ENCODE assay signal across 15 cellular contexts in genomic region chr11:6248897-6249296, GRCh38. TPM values are rescaled to one million over a fixed set of nuclear protein-coding genes. Genes with fewer than 3 reads are reported as not detected.
"Had no signal": no experiment of that assay in that cellular context is flagged by ENCODE, and none has a peak within 500 bp of the region (broad histone marks: within the 10 kb centered on the region; RNA-seq: fewer than 3 reads in every experiment).

No MANE protein-coding gene starts in this region.

RNA-seq across cellular contexts. Expression of gene CNGA4, which starts 10.0 kb away (rescaled TPM):
- total RNA-seq: activated CD4-positive, alpha-beta memory T cell treated with anti-CD3 and anti-CD28 coated beads for 36 hours; activated CD4-positive, alpha-beta T cell treated with anti-CD3 and anti-CD28 coated beads, Interleukin-2, amount 10 ng/mL, durations not matched to agents 24 days and 14 days; activated CD8-positive, alpha-beta memory T cell treated with anti-CD3 and anti-CD28 coated beads for 36 hours had no signal

RNA-seq across cellular contexts. Expression of gene CCKBR, which starts 10.7 kb away (rescaled TPM):
- total RNA-seq: activated B cell treated with CpG ODN at 0.5 μM for 24 hours; activated CD4-positive, alpha-beta memory T cell treated with anti-CD3 and anti-CD28 coated beads for 36 hours; activated CD4-positive, alpha-beta memory T cell treated with anti-CD3 and anti-CD28 coated beads, Interleukin-2, amount 10 ng/mL, durations not matched to agents 7 days and 5 days; activated CD4-positive, alpha-beta T cell treated with anti-CD3 and anti-CD28 coated beads for 36 hours; activated CD4-positive, alpha-beta T cell treated with anti-CD3 and anti-CD28 coated beads, Interleukin-2, amount 10 ng/mL, durations not matched to agents 24 days and 14 days; activated CD4-positive, alpha-beta T cell treated with anti-CD3 and anti-CD28 coated beads, Interleukin-2, amount 10 ng/mL, durations not matched to agents 7 days and 5 days; activated CD8-positive, alpha-beta memory T cell treated with anti-CD3 and anti-CD28 coated beads for 36 hours; activated CD8-positive, alpha-beta memory T cell treated with anti-CD3 and anti-CD28 coated beads, Interleukin-2, amount 10 ng/mL, durations not matched to agents 7 days and 5 days; activated CD8-positive, alpha-beta T cell treated with anti-CD3 and anti-CD28 coated beads for 36 hours; activated CD8-positive, alpha-beta T cell treated with anti-CD3 and anti-CD28 coated beads, Interleukin-2, amount 10 ng/mL, durations not matched to agents 7 days and 5 days; T-cell; T-helper 1 cell treated with Interleukin-12 subunit alpha and Interleukin-12 subunit beta and Interleukin-4 antibody, amounts not matched to agents 30 ng/mL and 1 ng/mL, for 36 hours; T-helper 17 cell; T-helper 2 cell treated with Interferon-gamma antibody and Interleukin-4, amounts not matched to agents 100 ng/mL and 5 ng/mL, for 36 hours had no signal

RNA-seq across cellular contexts. Expression of gene C11orf42, which starts 43.5 kb away (rescaled TPM):
- total RNA-seq: activated B cell treated with CpG ODN at 0.5 μM for 24 hours; activated CD4-positive, alpha-beta memory T cell treated with anti-CD3 and anti-CD28 coated beads for 36 hours; activated CD4-positive, alpha-beta memory T cell treated with anti-CD3 and anti-CD28 coated beads, Interleukin-2, amount 10 ng/mL, durations not matched to agents 7 days and 5 days; activated CD4-positive, alpha-beta T cell treated with anti-CD3 and anti-CD28 coated beads for 36 hours; activated CD4-positive, alpha-beta T cell treated with anti-CD3 and anti-CD28 coated beads, Interleukin-2, amount 10 ng/mL, durations not matched to agents 24 days and 14 days; activated CD4-positive, alpha-beta T cell treated with anti-CD3 and anti-CD28 coated beads, Interleukin-2, amount 10 ng/mL, durations not matched to agents 7 days and 5 days; activated CD8-positive, alpha-beta memory T cell treated with anti-CD3 and anti-CD28 coated beads for 36 hours; activated CD8-positive, alpha-beta memory T cell treated with anti-CD3 and anti-CD28 coated beads, Interleukin-2, amount 10 ng/mL, durations not matched to agents 7 days and 5 days; activated CD8-positive, alpha-beta T cell treated with anti-CD3 and anti-CD28 coated beads for 36 hours; activated CD8-positive, alpha-beta T cell treated with anti-CD3 and anti-CD28 coated beads, Interleukin-2, amount 10 ng/mL, durations not matched to agents 7 days and 5 days; T-cell; T-helper 1 cell treated with Interleukin-12 subunit alpha and Interleukin-12 subunit beta and Interleukin-4 antibody, amounts not matched to agents 30 ng/mL and 1 ng/mL, for 36 hours; T-helper 17 cell; T-helper 2 cell treated with Interferon-gamma antibody and Interleukin-4, amounts not matched to agents 100 ng/mL and 5 ng/mL, for 36 hours; WTC11 had no signal

RNA-seq across cellular contexts. Expression of gene OR52W1, which starts 49.9 kb away (rescaled TPM):
- total RNA-seq: activated B cell treated with CpG ODN at 0.5 μM for 24 hours; activated CD4-positive, alpha-beta memory T cell treated with anti-CD3 and anti-CD28 coated beads for 36 hours; activated CD4-positive, alpha-beta memory T cell treated with anti-CD3 and anti-CD28 coated beads, Interleukin-2, amount 10 ng/mL, durations not matched to agents 7 days and 5 days; activated CD4-positive, alpha-beta T cell treated with anti-CD3 and anti-CD28 coated beads for 36 hours; activated CD4-positive, alpha-beta T cell treated with anti-CD3 and anti-CD28 coated beads, Interleukin-2, amount 10 ng/mL, durations not matched to agents 24 days and 14 days; activated CD4-positive, alpha-beta T cell treated with anti-CD3 and anti-CD28 coated beads, Interleukin-2, amount 10 ng/mL, durations not matched to agents 7 days and 5 days; activated CD8-positive, alpha-beta memory T cell treated with anti-CD3 and anti-CD28 coated beads for 36 hours; activated CD8-positive, alpha-beta memory T cell treated with anti-CD3 and anti-CD28 coated beads, Interleukin-2, amount 10 ng/mL, durations not matched to agents 7 days and 5 days; activated CD8-positive, alpha-beta T cell treated with anti-CD3 and anti-CD28 coated beads for 36 hours; activated CD8-positive, alpha-beta T cell treated with anti-CD3 and anti-CD28 coated beads, Interleukin-2, amount 10 ng/mL, durations not matched to agents 7 days and 5 days; T-cell; T-helper 1 cell treated with Interleukin-12 subunit alpha and Interleukin-12 subunit beta and Interleukin-4 antibody, amounts not matched to agents 30 ng/mL and 1 ng/mL, for 36 hours; T-helper 17 cell; T-helper 2 cell treated with Interferon-gamma antibody and Interleukin-4, amounts not matched to agents 100 ng/mL and 5 ng/mL, for 36 hours; WTC11 had no signal
